In the genomic region with DNA sequence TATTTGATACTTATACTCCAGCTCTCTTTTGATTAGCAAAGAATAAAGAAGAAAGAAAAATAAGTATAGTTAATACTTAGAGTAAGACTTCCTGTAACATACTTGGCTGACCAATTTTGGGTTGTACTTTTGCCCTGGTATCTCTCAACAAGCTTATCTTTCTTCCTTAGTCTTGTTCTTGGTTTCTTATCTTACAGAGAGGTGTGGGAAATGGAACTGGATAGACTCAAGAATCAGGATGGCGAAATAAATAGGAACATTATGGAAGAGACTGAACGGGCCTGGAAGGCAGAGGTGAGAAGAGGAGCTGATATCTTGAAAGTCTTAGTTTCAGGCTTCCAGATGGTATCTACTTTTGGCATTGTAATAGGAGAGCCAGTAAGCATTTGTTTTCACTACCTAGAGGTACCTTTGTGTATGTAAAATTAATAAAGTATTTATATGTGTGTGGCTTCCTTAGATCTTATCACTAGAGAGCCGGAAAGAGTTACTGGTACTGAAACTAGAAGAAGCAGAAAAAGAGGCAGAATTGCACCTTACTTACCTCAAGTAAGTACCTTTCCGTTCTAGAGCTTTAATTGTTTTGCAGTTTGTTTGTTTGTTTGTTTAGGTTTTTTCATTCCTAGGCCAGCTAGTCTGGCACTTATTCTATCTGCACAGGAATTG, we compare ENCODE assay signal across 20 cellular contexts. TPM values are rescaled to one million over a fixed set of nuclear protein-coding genes. Genes with fewer than 3 reads are reported as not detected.
DNase-seq lines count a peak whose midpoint lies in the region; ATAC-seq, FAIRE-seq and TF ChIP-seq lines count a peak whose summit lies in the region.
"Had no signal": no experiment of that assay in that cellular context is flagged by ENCODE, and none has a peak within 500 bp of the region (broad histone marks: within the 10 kb centered on the region; RNA-seq: fewer than 3 reads in every experiment).

No MANE protein-coding gene starts in this region.

- no peak overlapping the region for H2AFZ ChIP-seq in IMR-90 (replicated peaks; ENCODE audit: low read length, poor library complexity)

- no peak for DNase-seq in activated CD4-positive, alpha-beta T cell treated with anti-CD3 and anti-CD28 coated beads, Interleukin-2, amount 10 ng/mL, durations not matched to agents 24 days and 14 days
- no peak for DNase-seq in activated CD4-positive, alpha-beta T cell treated with anti-CD3 and anti-CD28 coated beads, Interleukin-2, amount 50 U/mL, for 1 hour
- DNase-seq in IMR-90: no peak
- DNase-seq in SIG-M5 treated with dmso at 0.1 percent for 504 hours (lab: John Stamatoyannopoulos, UW; ENCODE audit: unreplicated experiment): no peak
- no peak for DNase-seq in superior temporal gyrus (ENCODE audit: extremely low spot score)
- no peak for DNase-seq in frontal cortex (ENCODE audit: low spot score in 2 of 2)
- DNase-seq: activated CD8-positive, alpha-beta memory T cell treated with anti-CD3 and anti-CD28 coated beads, Interleukin-2, amount 50 U/mL, for 4 hours; aorta; erythroblast; mammary epithelial cell; NCI-H1048; NCI-H748 treated with DMSO at 0.1 percent for 48 hours; Peyer's patch; stimulated activated CD4-positive, alpha-beta T cell treated with anti-CD3 and anti-CD28 coated beads, Interleukin-15, amount 100 ng/mL, for 24 hours; stomach had no signal

- H3K4me1 ChIP-seq in IMR-90 (ENCODE audit: control insufficient read depth, insufficient read depth, low read length) (peaks cover 13% of the 10 kb centered on the region), mononuclear cell (ENCODE audit: insufficient read depth, low read length) (no peaks in the 10 kb centered on the region)
- H3K4me1 ChIP-seq: Peyer's patch, stomach had no signal

- in situ Hi-C loops in IMR-90 (cut with MboI; ENCODE audit: low sequenced_read_pairs): no loop called here

- H2BK20ac ChIP-seq in IMR-90 (ENCODE audit: low read depth, low read length): peak overlapping the region; percentile 24; the same call in 1 of the 2 replicates

- H3K27me3 ChIP-seq in IMR-90 (ENCODE audit: control insufficient read depth, insufficient read depth, low read length) (no peaks in the 10 kb centered on the region), mononuclear cell (ENCODE audit: insufficient read depth, low read length) (no peaks in the 10 kb centered on the region)
- H3K27me3 ChIP-seq: Peyer's patch, stomach had no signal

- H3K4ac ChIP-seq in IMR-90 (ENCODE audit: low read depth, low read length): peak overlapping the region; percentile 15; the same call in 1 of the 2 replicates

- H3K9me1 ChIP-seq in IMR-90 (ENCODE audit: insufficient read depth, low read length): peaks cover 19% of the 10 kb centered on the region

- no peak overlapping the region for H4K91ac ChIP-seq in IMR-90 (ENCODE audit: insufficient read depth, low read depth, low read length)

- no peak overlapping the region for H3K4me3 Mint-ChIP-seq in activated CD4-positive, alpha-beta T cell treated with anti-CD3 and anti-CD28 coated beads, Interleukin-2, amount 10 ng/mL, durations not matched to agents 24 days and 14 days
- peak overlapping the region; percentile 38 for H3K4me3 Mint-ChIP-seq in activated T-helper 17 cell treated with anti-CD3 and anti-CD28 coated beads, Interleukin-2, amount 50 U/mL, for 72 hours

- peaks cover 30% of the 10 kb centered on the region for H3K36me3 Mint-ChIP-seq in activated CD4-positive, alpha-beta T cell treated with anti-CD3 and anti-CD28 coated beads, Interleukin-2, amount 10 ng/mL, durations not matched to agents 24 days and 14 days (ENCODE audit: low read depth)
- peaks cover 39% of the 10 kb centered on the region for H3K36me3 Mint-ChIP-seq in activated T-helper 17 cell treated with anti-CD3 and anti-CD28 coated beads, Interleukin-2, amount 50 U/mL, for 72 hours (ENCODE audit: low read depth)

- no peak overlapping the region for H2AK5ac ChIP-seq in IMR-90 (ENCODE audit: low read depth, low read length)

- H3K18ac ChIP-seq in IMR-90 (ENCODE audit: low read depth, low read length): peak overlapping the region; percentile 5; the same call in 1 of the 2 replicates

- intact Hi-C loops in activated CD4-positive, alpha-beta T cell treated with anti-CD3 and anti-CD28 coated beads, Interleukin-2, amount 10 ng/mL, durations not matched to agents 24 days and 14 days (cut with micrococcal nuclease): no loop called here
- intact Hi-C loops in IMR-90 (cut with micrococcal nuclease): loop anchor here (2.0 kb wide), 1 partner anchor 41 kb away; no protein-coding TSS in a partner anchor

- H3K27ac ChIP-seq in IMR-90 (ENCODE audit: insufficient read depth, low read length): no peak overlapping the region
- H3K27ac ChIP-seq: C4-2B, coronary artery had no signal

- TF ChIP-seq POLR2A in IMR-90 (IDR thresholded peaks at IDR 0.05; ENCODE audit: low read depth, low read length): no peak

- ATAC-seq in IMR-90 (ENCODE audit: low read depth): no peak
- ATAC-seq in activated T-helper 17 cell treated with anti-CD3 and anti-CD28 coated beads, Interleukin-2, amount 50 U/mL, for 72 hours (replicated peaks): peak; percentile 72
- ATAC-seq: A549 had no signal

- H3K4me2 ChIP-seq in IMR-90 (ENCODE audit: low read depth, low read length): no peak overlapping the region
- H3K4me2 ChIP-seq: A549 had no signal

- peak overlapping the region; percentile 16 for H2BK5ac ChIP-seq in IMR-90 (ENCODE audit: low read depth, low read length, poor library complexity, severe bottlenecking)

- H4K20me1 ChIP-seq in IMR-90 (ENCODE audit: insufficient read depth, low read length): no peaks in the 10 kb centered on the region

- peaks cover 7% of the 10 kb centered on the region for H3K4me1 Mint-ChIP-seq in activated CD4-positive, alpha-beta T cell treated with anti-CD3 and anti-CD28 coated beads, Interleukin-2, amount 10 ng/mL, durations not matched to agents 24 days and 14 days
- peaks cover 34% of the 10 kb centered on the region for H3K4me1 Mint-ChIP-seq in activated T-helper 17 cell treated with anti-CD3 and anti-CD28 coated beads, Interleukin-2, amount 50 U/mL, for 72 hours

- BruUV-seq in IMR-90 (replicated peaks; lab: Mats Ljungman, UMichigan): no TSS peak

- H3K56ac ChIP-seq in IMR-90 (ENCODE audit: extremely low read depth, insufficient read depth, low read length): no peak overlapping the region

- H3K27ac Mint-ChIP-seq in activated CD4-positive, alpha-beta T cell treated with anti-CD3 and anti-CD28 coated beads, Interleukin-2, amount 10 ng/mL, durations not matched to agents 24 days and 14 days: peak overlapping the region; percentile 51
- peak overlapping the region; percentile 76 for H3K27ac Mint-ChIP-seq in activated T-helper 17 cell treated with anti-CD3 and anti-CD28 coated beads, Interleukin-2, amount 50 U/mL, for 72 hours

- peaks cover 8 to 23% of the 10 kb centered on the region in 2 experiments for H3K79me1 ChIP-seq in IMR-90 (ENCODE audit: low read depth in 1 of 2, low read length in 2 of 2)

- 80% methylated on average over 1 of the region's 4 CpGs; no CpG with 5 or more reads in 1 of the 2 experiments for WGBS in IMR-90 (ENCODE audit: extremely low coverage in 2 of 2, insufficient read length in 1 of 2), 2 experiments

- no peaks in the 10 kb centered on the region for H3K9me3 Mint-ChIP-seq in activated CD4-positive, alpha-beta T cell treated with anti-CD3 and anti-CD28 coated beads, Interleukin-2, amount 10 ng/mL, durations not matched to agents 24 days and 14 days
- H3K9me3 Mint-ChIP-seq in activated T-helper 17 cell treated with anti-CD3 and anti-CD28 coated beads, Interleukin-2, amount 50 U/mL, for 72 hours: no peaks in the 10 kb centered on the region

- dilution Hi-C loops in IMR-90 (cut with HindIII; ENCODE audit: low sequenced_read_pairs, unreplicated experiment): no loop called here

- H2AK9ac ChIP-seq in IMR-90 (replicated peaks; ENCODE audit: low read depth, low read length, poor library complexity): no peak overlapping the region

- 0 out of 2 replicates have a peak overlapping the region, but pooled peaks have one; percentile 34 for H3K23ac ChIP-seq in IMR-90 (ENCODE audit: low read depth, low read length)

- peak overlapping the region in 1 of 2 experiments; percentile 1; a peak in 2 of 4 replicates for H4K8ac ChIP-seq in IMR-90 (ENCODE audit: low read depth in 2 of 2, low read length in 2 of 2)

- no peaks in the 10 kb centered on the region for H3K27me3 Mint-ChIP-seq in activated CD4-positive, alpha-beta T cell treated with anti-CD3 and anti-CD28 coated beads, Interleukin-2, amount 10 ng/mL, durations not matched to agents 24 days and 14 days
- no peaks in the 10 kb centered on the region for H3K27me3 Mint-ChIP-seq in activated T-helper 17 cell treated with anti-CD3 and anti-CD28 coated beads, Interleukin-2, amount 50 U/mL, for 72 hours

- peaks cover 11% of the 10 kb centered on the region for H3K36me3 ChIP-seq in IMR-90 (ENCODE audit: control insufficient read depth, insufficient read depth, low read length)

- H2BK120ac ChIP-seq in IMR-90 (ENCODE audit: low read depth, low read length): peak overlapping the region; percentile 56; the same call in 1 of the 2 replicates

- no peak for TF ChIP-seq RAD21 in IMR-90 (IDR thresholded peaks at IDR 0.05; ENCODE audit: low read length)

- CTCF ChIA-PET in IMR-90 (lab: Yijun Ruan, JAX): no interaction called here

- no peak overlapping the region for H3K14ac ChIP-seq in IMR-90 (replicated peaks; ENCODE audit: low read depth, low read length)

- TF ChIP-seq CTCF in IMR-90 (conservative IDR thresholded peaks at IDR 0.05; ENCODE audit: low read depth, low read length): no peak

- no peak overlapping the region for H3K9ac ChIP-seq in IMR-90 (ENCODE audit: low read depth, low read length)

- peak overlapping the region; percentile 65; the same call in 1 of the 3 replicates for H2BK15ac ChIP-seq in IMR-90 (ENCODE audit: low read depth, low read length)

- no peak overlapping the region for H4K5ac ChIP-seq in IMR-90 (ENCODE audit: low read depth, low read length)

- POLR2A ChIA-PET in IMR-90 (lab: Charles Lee; ENCODE audit: unreplicated experiment): no interaction called here

- FAIRE-seq in frontal cortex (lab: Jason Lieb, UNC): no peak
- FAIRE-seq: A549 had no signal

- H3K9me3 ChIP-seq in IMR-90 (ENCODE audit: control insufficient read depth, insufficient read depth, low read length): no peaks in the 10 kb centered on the region
- H3K9me3 ChIP-seq in mononuclear cell (ENCODE audit: low read depth, low read length): no peaks in the 10 kb centered on the region
- H3K9me3 ChIP-seq: A549, Peyer's patch, stomach had no signal

- H3K4me3 ChIP-seq in IMR-90 (ENCODE audit: insufficient read depth, low read depth, low read length) (no peak overlapping the region), mononuclear cell (ENCODE audit: low read length) (peak overlapping the region; percentile 13)
- H3K4me3 ChIP-seq: A549, coronary artery, Peyer's patch, stomach had no signal

RNA-seq across cellular contexts. Expression of a gene that starts 11.3 kb away (rescaled TPM):
- total RNA-seq in activated CD4-positive, alpha-beta T cell treated with anti-CD3 and anti-CD28 coated beads, Interleukin-2, amount 10 ng/mL, durations not matched to agents 24 days and 14 days: 5.5 and 5.8 TPM in 2 replicates
- total RNA-seq in IMR-90 (2012; rRNA removed) (2.5 and 2.7 TPM in 2 replicates), mononuclear cell (0.52 TPM), frontal cortex (3.7 TPM)
- 2.4 and 2.9 TPM in 2 replicates for polyA plus RNA-seq in IMR-90 (2012; rRNA removed)
- 0.60 and 0.93 TPM in 2 replicates for polyA plus RNA-seq in IMR-90 (2012; cell fraction: cytosol; rRNA removed)
- 3.3 and 9.6 TPM in 2 replicates for polyA plus RNA-seq in IMR-90 (2012; cell fraction: nucleus; rRNA removed; ENCODE audit: low replicate concordance)
- 1 to 10 TPM; 3.5 to 7.5 TPM for total RNA-seq in activated T-helper 17 cell treated with anti-CD3 and anti-CD28 coated beads, Interleukin-2, amount 50 U/mL, for 72 hours

RNA-seq across cellular contexts. Expression of a gene that starts 36.2 kb away (rescaled TPM):
- 0.33 and 0.40 TPM in 2 replicates for total RNA-seq in activated CD4-positive, alpha-beta T cell treated with anti-CD3 and anti-CD28 coated beads, Interleukin-2, amount 10 ng/mL, durations not matched to agents 24 days and 14 days
- 27.6 and 29.2 TPM in 2 replicates for total RNA-seq in IMR-90 (2012; rRNA removed)
- 42.4 and 50.6 TPM in 2 replicates for polyA plus RNA-seq in IMR-90 (2012; rRNA removed)
- 13.6 and 47.9 TPM in 2 replicates for polyA plus RNA-seq in IMR-90 (2012; cell fraction: cytosol; rRNA removed)
- polyA plus RNA-seq in IMR-90 (2012; cell fraction: nucleus; rRNA removed; ENCODE audit: low replicate concordance): 50.1 and 67.0 TPM in 2 replicates
- total RNA-seq in activated T-helper 17 cell treated with anti-CD3 and anti-CD28 coated beads, Interleukin-2, amount 50 U/mL, for 72 hours: under 1 TPM; 0.16 to 0.17 TPM
- 1.9 TPM for total RNA-seq in mononuclear cell
- 21.2 TPM for total RNA-seq in frontal cortex

RNA-seq across cellular contexts. Expression of a gene that starts 47.4 kb away (rescaled TPM):
- 22.0 and 23.2 TPM in 2 replicates for total RNA-seq in activated CD4-positive, alpha-beta T cell treated with anti-CD3 and anti-CD28 coated beads, Interleukin-2, amount 10 ng/mL, durations not matched to agents 24 days and 14 days
- total RNA-seq in IMR-90 (2012; rRNA removed) (7.5 and 7.9 TPM in 2 replicates), mononuclear cell (4.7 TPM), frontal cortex (15.1 TPM)
- polyA plus RNA-seq in IMR-90 (2012; rRNA removed): 14.8 and 16.1 TPM in 2 replicates
- 5.5 and 11.0 TPM in 2 replicates for polyA plus RNA-seq in IMR-90 (2012; cell fraction: cytosol; rRNA removed)
- 18.9 and 25.0 TPM in 2 replicates for polyA plus RNA-seq in IMR-90 (2012; cell fraction: nucleus; rRNA removed; ENCODE audit: low replicate concordance)
- 10 to 100 TPM; 15.3 to 18.6 TPM for total RNA-seq in activated T-helper 17 cell treated with anti-CD3 and anti-CD28 coated beads, Interleukin-2, amount 50 U/mL, for 72 hours

RNA-seq across cellular contexts. Expression of a gene that starts 47.8 kb away (rescaled TPM):
- 39.0 and 40.1 TPM in 2 replicates for total RNA-seq in activated CD4-positive, alpha-beta T cell treated with anti-CD3 and anti-CD28 coated beads, Interleukin-2, amount 10 ng/mL, durations not matched to agents 24 days and 14 days
- 23.6 and 26.9 TPM in 2 replicates for total RNA-seq in IMR-90 (2012; rRNA removed)
- polyA plus RNA-seq in IMR-90 (2012; rRNA removed): 20.0 and 23.3 TPM in 2 replicates
- polyA plus RNA-seq in IMR-90 (2012; cell fraction: cytosol; rRNA removed): 13.6 and 13.7 TPM in 2 replicates
- polyA plus RNA-seq in IMR-90 (2012; cell fraction: nucleus; rRNA removed; ENCODE audit: low replicate concordance): 90.9 and 107 TPM in 2 replicates
- total RNA-seq in activated T-helper 17 cell treated with anti-CD3 and anti-CD28 coated beads, Interleukin-2, amount 50 U/mL, for 72 hours: 10 to 100 TPM; 28.6 to 31.0 TPM
- total RNA-seq in mononuclear cell: 13.4 TPM
- total RNA-seq in frontal cortex: 15.1 TPM

RNA-seq across cellular contexts. Expression of a gene that starts 48.0 kb away (rescaled TPM):
- total RNA-seq in activated CD4-positive, alpha-beta T cell treated with anti-CD3 and anti-CD28 coated beads, Interleukin-2, amount 10 ng/mL, durations not matched to agents 24 days and 14 days: 160 and 165 TPM in 2 replicates
- 35.8 and 36.7 TPM in 2 replicates for total RNA-seq in IMR-90 (2012; rRNA removed)
- 48.4 and 54.3 TPM in 2 replicates for polyA plus RNA-seq in IMR-90 (2012; rRNA removed)
- 30.1 and 48.3 TPM in 2 replicates for polyA plus RNA-seq in IMR-90 (2012; cell fraction: cytosol; rRNA removed)
- polyA plus RNA-seq in IMR-90 (2012; cell fraction: nucleus; rRNA removed; ENCODE audit: low replicate concordance): 117 and 148 TPM in 2 replicates
- total RNA-seq in activated T-helper 17 cell treated with anti-CD3 and anti-CD28 coated beads, Interleukin-2, amount 50 U/mL, for 72 hours: 100 to 1,000 TPM; 101 to 106 TPM
- total RNA-seq in mononuclear cell: 96.1 TPM
- total RNA-seq in frontal cortex: 20.0 TPM
